Comparison of ENCODE assay signal across 30 cellular contexts in the genomic region with DNA sequence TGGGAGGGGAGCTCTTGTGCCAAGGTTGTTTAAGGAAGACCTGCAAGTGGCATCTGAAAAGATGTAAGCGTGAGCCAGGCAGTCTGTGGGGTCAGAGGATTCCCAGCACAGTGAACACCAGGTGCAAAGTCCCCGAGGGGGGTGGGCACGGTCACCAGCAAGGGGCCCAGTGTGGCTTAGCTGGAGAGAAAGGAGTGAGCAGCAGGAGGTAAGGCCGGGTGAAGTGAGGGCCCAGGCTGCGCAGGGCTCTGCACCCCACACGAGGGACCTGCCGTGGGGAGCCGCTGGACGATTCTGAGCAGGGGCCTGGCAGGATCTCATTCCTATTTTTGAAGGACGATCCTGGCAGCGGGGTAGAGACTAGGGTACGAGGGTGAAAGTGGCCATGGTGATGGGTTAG. TPM values are rescaled to one million over a fixed set of nuclear protein-coding genes. Genes with fewer than 3 reads are reported as not detected.
DNase-seq lines count a peak whose midpoint lies in the region; ATAC-seq, FAIRE-seq and TF ChIP-seq lines count a peak whose summit lies in the region.
"Had no signal": no experiment of that assay in that cellular context is flagged by ENCODE, and none has a peak within 500 bp of the region (broad histone marks: within the 10 kb centered on the region; RNA-seq: fewer than 3 reads in every experiment).

No MANE protein-coding gene starts in this region.

- no peak overlapping the region; the same call in 1 of the 2 replicates for H3K4me2 ChIP-seq in HepG2 (ENCODE audit: low read depth, low read length)
- H3K4me2 ChIP-seq: BLaER1 treated with 17β-estradiol and CSF1 and Interleukin-3, amounts not matched to agents 10 nM and 100 nM; PC-9 had no signal

- H3K9me3 ChIP-seq in HepG2 (ENCODE audit: low read length) (no peaks in the 10 kb centered on the region), right lobe of liver (no peaks in the 10 kb centered on the region)
- H3K9me3 ChIP-seq: BLaER1 treated with 17β-estradiol and CSF1 and Interleukin-3, amounts not matched to agents 10 nM and 100 nM; Caco-2; gastroesophageal sphincter; lower lobe of right lung; right atrium auricular region; transverse colon had no signal

- no peak for TF ChIP-seq EP300 in HepG2 (IDR thresholded peaks at IDR 0.05; ENCODE audit: low read depth in 2 of 2, low read length in 2 of 2)
- TF ChIP-seq EP300 in HepG2 (CRISPR knock-in tag; IDR thresholded peaks at IDR 0.05; ENCODE audit: borderline replicate concordance), result no peak

- H3K27ac Mint-ChIP-seq in activated B cell treated with CpG ODN at 0.5 μM for 24 hours (no peak overlapping the region), memory B cell (peak overlapping the region; percentile 47), osteocyte (ENCODE audit: unreplicated experiment) (no peak overlapping the region)

- ATAC-seq in HepG2 (no peak), right lobe of liver (no peak), activated B cell treated with CpG ODN at 0.5 μM for 24 hours (ENCODE audit: low read depth) (no peak), memory B cell (ENCODE audit: low read depth) (no peak), GM21529 (IDR thresholded peaks at IDR 0.05; ENCODE audit: unreplicated experiment) (no peak)
- ATAC-seq: gastroesophageal sphincter; lower lobe of right lung; naive thymus-derived CD8-positive, alpha-beta T cell had no signal

- H3K4me3 ChIP-seq in HepG2 (replicated peaks in 1 of 3; ENCODE audit: insufficient read depth in 1 of 3, low read depth in 2 of 3, low read length in 3 of 3), result no peak overlapping the region
- no peak overlapping the region for H3K4me3 ChIP-seq in right lobe of liver
- H3K4me3 ChIP-seq: BLaER1 treated with 17β-estradiol and CSF1 and Interleukin-3, amounts not matched to agents 10 nM and 100 nM; gastroesophageal sphincter; lower lobe of right lung; PC-9; right atrium auricular region; SK-N-MC; transverse colon had no signal

- no peak for TF ChIP-seq RAD21 in HepG2 (CRISPR knock-in tag; IDR thresholded peaks at IDR 0.05)

- DNase-seq in HepG2 (ENCODE audit: low spot score) (no peak), right lobe of liver (no peak), activated B cell treated with CpG ODN at 0.5 μM for 24 hours (no peak), memory B cell (ENCODE audit: low spot score in 2 of 2) (no peak), DMS53 (lab: John Stamatoyannopoulos, UW) (no peak), osteocyte (ENCODE audit: extremely low spot score, unreplicated experiment) (no peak)
- DNase-seq: activated CD4-positive, CD25-positive, alpha-beta regulatory T cell; activated gamma-delta T cell; Caco-2; HCEC 1CT; Kasumi-1; kidney glomerular epithelial cell; lower lobe of right lung; MV-4-11; NCI-H1436; NCI-H226; NCI-H526 treated with DMSO at 0.1 percent for 48 hours; NK-92 treated with Interleukin-12 subunit alpha and Interleukin-12 subunit beta, amount 100 ng/mL, for 24 hours; PC-9; stimulated activated CD4-positive, alpha-beta T cell treated with anti-CD3 and anti-CD28 coated beads, Interleukin-2, amount 100 ng/mL, for 24 hours; stimulated activated CD8-positive, alpha-beta memory T cell treated with anti-CD3 and anti-CD28 coated beads, Interleukin-4, amount 100 ng/mL, for 48 hours; transverse colon had no signal

- WGBS in HepG2 (ENCODE audit: low lambda C conversion rate), result 87% methylated on average over 12 of the region's 12 CpGs
- WGBS in right lobe of liver (ENCODE audit: insufficient coverage, low coverage, low lambda C conversion rate, missing lambda C conversion rate), result 30% methylated on average over 2 of the region's 12 CpGs

- peaks cover 48% of the 10 kb centered on the region for H3K79me2 ChIP-seq in HepG2 (ENCODE audit: insufficient read depth, low read length)

- H4K20me1 ChIP-seq in HepG2 (ENCODE audit: insufficient read depth, low read length), result no peaks in the 10 kb centered on the region

- CTCF ChIA-PET in HepG2 (lab: Yijun Ruan, JAX; ENCODE audit: low intra/inter-chr PET ratio, low total read pairs) (no interaction called here), activated B cell treated with CpG ODN at 0.5 μM for 24 hours (lab: Charles Lee) (no interaction called here)

- FAIRE-seq in HepG2 (lab: Jason Lieb, UNC), result no peak
- FAIRE-seq: colon had no signal

- in situ Hi-C loops in HepG2 (cut with HindIII; ENCODE audit: extremely low pct_ligation_motif_present, low pct_unique_long_range_greater_than_20kb), result no loop called here

- intact Hi-C loops in HepG2 (cut with micrococcal nuclease; ENCODE audit: unreplicated experiment) (no loop called here), right lobe of liver (cut with DNase I) (no loop called here), activated B cell treated with CpG ODN at 0.5 μM for 24 hours (cut with micrococcal nuclease) (no loop called here)

- H3K4me1 ChIP-seq in HepG2 (ENCODE audit: insufficient read depth, low read length), result peaks cover 40% of the 10 kb centered on the region
- peaks cover 0 to 18% (median 9%) of the 10 kb centered on the region in 4 donors for H3K4me1 ChIP-seq in right lobe of liver
- H3K4me1 ChIP-seq: Caco-2, parathyroid adenoma had no signal

- H3K27me3 Mint-ChIP-seq in activated B cell treated with CpG ODN at 0.5 μM for 24 hours, result no peaks in the 10 kb centered on the region
- H3K27me3 Mint-ChIP-seq in memory B cell, result no peaks in the 10 kb centered on the region
- H3K27me3 Mint-ChIP-seq in osteocyte (ENCODE audit: unreplicated experiment), result no peaks in the 10 kb centered on the region
- H3K27me3 Mint-ChIP-seq: naive thymus-derived CD8-positive, alpha-beta T cell had no signal

- no peak for TF ChIP-seq POLR2A in HepG2 (IDR thresholded peaks at IDR 0.05; ENCODE audit: insufficient read depth in 1 of 2, low read depth in 2 of 2, low read length in 2 of 2)
- no peak for TF ChIP-seq POLR2A in right lobe of liver (IDR thresholded peaks at IDR 0.05)

- TF ChIP-seq CTCF in HepG2 (CRISPR knock-in tag; IDR thresholded peaks at IDR 0.05), result no peak
- no peak for TF ChIP-seq CTCF in right lobe of liver (IDR thresholded peaks at IDR 0.05)
- TF ChIP-seq CTCF in activated B cell treated with CpG ODN at 0.5 μM for 24 hours (IDR thresholded peaks at IDR 0.05), result no peak
- no peak for TF ChIP-seq CTCF in osteocyte (IDR thresholded peaks at IDR 0.05)

- H3K27me3 ChIP-seq in HepG2 (ENCODE audit: control insufficient read depth in 1 of 2, insufficient read depth in 2 of 2, low read length in 2 of 2) (no peaks in the 10 kb centered on the region; a peak in 1 of 5 replicates), right lobe of liver (no peaks in the 10 kb centered on the region)
- H3K27me3 ChIP-seq: BLaER1 treated with 17β-estradiol and CSF1 and Interleukin-3, amounts not matched to agents 10 nM and 100 nM; gastroesophageal sphincter; right atrium auricular region; transverse colon had no signal

- H3K27ac ChIP-seq in HepG2 (ENCODE audit: extremely low read length, insufficient read depth, low read length) (peak overlapping the region; percentile 2), right lobe of liver (no peak overlapping the region)
- H3K27ac ChIP-seq: BLaER1 treated with 17β-estradiol and CSF1 and Interleukin-3, amounts not matched to agents 10 nM and 100 nM; lower lobe of right lung; parathyroid adenoma; PC-9; SK-N-MC; transverse colon had no signal

- H3K9ac ChIP-seq in HepG2 (ENCODE audit: insufficient read depth, low read depth, low read length), result no peak overlapping the region
- H3K9ac ChIP-seq: parathyroid adenoma had no signal

- H2AFZ ChIP-seq in HepG2 (ENCODE audit: low read length), result no peak overlapping the region
- H2AFZ ChIP-seq: parathyroid adenoma, PC-9 had no signal

- H3K4me1 Mint-ChIP-seq in activated B cell treated with CpG ODN at 0.5 μM for 24 hours, result peaks cover 25% of the 10 kb centered on the region
- peaks cover 22% of the 10 kb centered on the region for H3K4me1 Mint-ChIP-seq in memory B cell
- H3K4me1 Mint-ChIP-seq in osteocyte (ENCODE audit: unreplicated experiment), result peaks cover 22% of the 10 kb centered on the region

- H3K36me3 ChIP-seq in HepG2 (replicated peaks in 1 of 2; ENCODE audit: control insufficient read depth in 1 of 2, insufficient read depth in 2 of 2, low read length in 2 of 2), result peaks cover 41 to 67% of the 10 kb centered on the region in 2 experiments
- peaks cover 0 to 55% (median 31%) of the 10 kb centered on the region in 4 donors for H3K36me3 ChIP-seq in right lobe of liver

- no TSS peak for BruUV-seq in HepG2 (replicated peaks; lab: Mats Ljungman, UMichigan)

- H3K4me3 Mint-ChIP-seq in activated B cell treated with CpG ODN at 0.5 μM for 24 hours, result peak overlapping the region; percentile 24
- H3K4me3 Mint-ChIP-seq in memory B cell, result no peak overlapping the region
- H3K4me3 Mint-ChIP-seq in osteocyte (ENCODE audit: unreplicated experiment), result no peak overlapping the region

- H3K9me3 Mint-ChIP-seq in activated B cell treated with CpG ODN at 0.5 μM for 24 hours (no peaks in the 10 kb centered on the region), memory B cell (no peaks in the 10 kb centered on the region), osteocyte (ENCODE audit: unreplicated experiment) (no peaks in the 10 kb centered on the region)
- H3K9me3 Mint-ChIP-seq: naive thymus-derived CD8-positive, alpha-beta T cell had no signal

- POLR2A ChIA-PET in HepG2 (lab: Yijun Ruan, JAX) (no interaction called here), activated B cell treated with CpG ODN at 0.5 μM for 24 hours (lab: Charles Lee) (no interaction called here)

- H3K36me3 Mint-ChIP-seq in activated B cell treated with CpG ODN at 0.5 μM for 24 hours (ENCODE audit: low read depth), result peaks cover 87% of the 10 kb centered on the region
- H3K36me3 Mint-ChIP-seq in memory B cell, result peaks cover 22% of the 10 kb centered on the region
- H3K36me3 Mint-ChIP-seq in osteocyte (ENCODE audit: unreplicated experiment), result peaks cover 52% of the 10 kb centered on the region

RNA-seq across cellular contexts. Expression of gene DDOST, which starts 4.1 kb away (rescaled TPM):
- 167 and 335 TPM in 2 replicates for total RNA-seq in HepG2 (2016; rRNA removed; fragmentation: Illumina TruSeq; extraction: Trizol)
- total RNA-seq in HepG2 (2016; cell fraction: cytosol; rRNA removed; fragmentation: Illumina TruSeq; extraction: Trizol; ENCODE audit: low read depth), result 55.5 and 58.3 TPM in 2 replicates
- total RNA-seq in HepG2 (2016; cell fraction: insoluble cytoplasmic fraction; rRNA removed; fragmentation: Illumina TruSeq; extraction: Trizol), result 152 and 344 TPM in 2 replicates
- total RNA-seq in HepG2 (2016; cell fraction: membrane; rRNA removed; fragmentation: Illumina TruSeq; extraction: Trizol), result 109 and 116 TPM in 2 replicates
- total RNA-seq in HepG2 (2016; cell fraction: nucleus; rRNA removed; fragmentation: Illumina TruSeq; extraction: Trizol), result 220 and 261 TPM in 2 replicates
- polyA plus RNA-seq in HepG2 (2011; rRNA removed), result 485 and 494 TPM in 2 replicates
- polyA plus RNA-seq in HepG2 (2011; cell fraction: cytosol; rRNA removed), result 512 and 565 TPM in 2 replicates
- polyA plus RNA-seq in HepG2 (2011; cell fraction: nucleus; rRNA removed), result 123 and 124 TPM in 2 replicates
- polyA plus RNA-seq in HepG2 (2012), result 190 and 241 TPM in 2 replicates
- 62.9 and 71.0 TPM in 2 replicates for polyA plus RNA-seq in HepG2 (2016; cell fraction: cytosol; fragmentation: Illumina TruSeq; extraction: Trizol; ENCODE audit: low read depth)
- polyA plus RNA-seq in HepG2 (2016; cell fraction: insoluble cytoplasmic fraction; fragmentation: Illumina TruSeq; extraction: Trizol; ENCODE audit: low read depth), result 137 and 148 TPM in 2 replicates
- 92.2 and 98.9 TPM in 2 replicates for polyA plus RNA-seq in HepG2 (2016; cell fraction: membrane; fragmentation: Illumina TruSeq; extraction: Trizol; ENCODE audit: low read depth)
- polyA plus RNA-seq in HepG2 (2016; cell fraction: nucleus; fragmentation: Illumina TruSeq; extraction: Trizol; ENCODE audit: insufficient read depth, low read depth), result 331 and 354 TPM in 2 replicates
- polyA minus RNA-seq in HepG2 (2011; rRNA and poly(A)+ RNA removed; ENCODE audit: low replicate concordance), result 116 and 435 TPM in 2 replicates
- 152 TPM in 2 replicates for polyA minus RNA-seq in HepG2 (2011; cell fraction: cytosol; rRNA and poly(A)+ RNA removed)
- 85.1 and 101 TPM in 2 replicates for polyA minus RNA-seq in HepG2 (2011; cell fraction: nucleus; rRNA and poly(A)+ RNA removed)
- total RNA-seq in right lobe of liver, result 100 to 1,000 TPM in 3 of 6 experiments, 10 to 100 TPM in 3; 53.0 to 132 (median 100) TPM
- total RNA-seq in activated B cell treated with CpG ODN at 0.5 μM for 24 hours, result 132 TPM in 2 replicates
- 266 and 267 TPM in 2 replicates for total RNA-seq in osteocyte

RNA-seq across cellular contexts. Expression of gene PINK1, which starts 23.8 kb away (rescaled TPM):
- total RNA-seq in HepG2 (2016; rRNA removed; fragmentation: Illumina TruSeq; extraction: Trizol) (13.1 and 15.3 TPM in 2 replicates), right lobe of liver (10 to 100 TPM; 67.3 to 94.1 (median 83.0) TPM), activated B cell treated with CpG ODN at 0.5 μM for 24 hours (3.4 and 4.2 TPM in 2 replicates), osteocyte (54.8 and 55.2 TPM in 2 replicates)
- 5.6 and 6.1 TPM in 2 replicates for total RNA-seq in HepG2 (2016; cell fraction: cytosol; rRNA removed; fragmentation: Illumina TruSeq; extraction: Trizol; ENCODE audit: low read depth)
- total RNA-seq in HepG2 (2016; cell fraction: insoluble cytoplasmic fraction; rRNA removed; fragmentation: Illumina TruSeq; extraction: Trizol), result 13.5 and 15.3 TPM in 2 replicates
- 11.1 and 11.3 TPM in 2 replicates for total RNA-seq in HepG2 (2016; cell fraction: membrane; rRNA removed; fragmentation: Illumina TruSeq; extraction: Trizol)
- total RNA-seq in HepG2 (2016; cell fraction: nucleus; rRNA removed; fragmentation: Illumina TruSeq; extraction: Trizol), result 6.6 and 7.9 TPM in 2 replicates
- 16.1 and 22.2 TPM in 2 replicates for polyA plus RNA-seq in HepG2 (2011; rRNA removed)
- polyA plus RNA-seq in HepG2 (2011; cell fraction: cytosol; rRNA removed), result 18.4 and 20.0 TPM in 2 replicates
- polyA plus RNA-seq in HepG2 (2011; cell fraction: nucleus; rRNA removed), result 9.4 and 14.0 TPM in 2 replicates
- 16.1 and 27.7 TPM in 2 replicates for polyA plus RNA-seq in HepG2 (2012)
- 5.1 and 5.5 TPM in 2 replicates for polyA plus RNA-seq in HepG2 (2016; cell fraction: cytosol; fragmentation: Illumina TruSeq; extraction: Trizol; ENCODE audit: low read depth)
- 11.4 and 13.0 TPM in 2 replicates for polyA plus RNA-seq in HepG2 (2016; cell fraction: insoluble cytoplasmic fraction; fragmentation: Illumina TruSeq; extraction: Trizol; ENCODE audit: low read depth)
- polyA plus RNA-seq in HepG2 (2016; cell fraction: membrane; fragmentation: Illumina TruSeq; extraction: Trizol; ENCODE audit: low read depth), result 6.7 and 7.8 TPM in 2 replicates
- polyA plus RNA-seq in HepG2 (2016; cell fraction: nucleus; fragmentation: Illumina TruSeq; extraction: Trizol; ENCODE audit: insufficient read depth, low read depth), result 7.1 and 7.2 TPM in 2 replicates
- polyA minus RNA-seq in HepG2 (2011; rRNA and poly(A)+ RNA removed; ENCODE audit: low replicate concordance), result 18.7 and 37.0 TPM in 2 replicates
- polyA minus RNA-seq in HepG2 (2011; cell fraction: cytosol; rRNA and poly(A)+ RNA removed), result 6.9 and 10.6 TPM in 2 replicates
- 5.0 and 6.5 TPM in 2 replicates for polyA minus RNA-seq in HepG2 (2011; cell fraction: nucleus; rRNA and poly(A)+ RNA removed)
